ENCODE assay signal across 18 cellular contexts in the genomic region with DNA sequence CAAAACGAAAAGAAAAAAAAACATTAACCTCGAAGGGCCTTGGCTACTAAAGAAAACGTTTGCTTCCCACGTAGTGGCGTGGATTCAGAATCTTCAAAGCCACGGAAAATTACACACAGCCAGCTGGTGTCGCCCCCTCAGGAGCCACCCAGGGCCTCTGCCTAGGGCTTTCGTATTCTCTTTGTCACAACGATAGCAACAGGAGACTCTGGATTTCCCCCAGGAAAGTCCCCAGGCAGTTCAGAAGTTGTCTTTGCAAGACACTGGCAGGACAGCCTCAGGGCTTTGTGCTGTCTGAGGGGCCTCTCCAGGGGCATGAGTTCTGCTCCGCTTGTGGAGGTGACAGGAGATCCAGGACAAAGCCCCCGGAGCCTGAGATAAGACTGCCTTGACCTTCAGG.
DNase-seq lines count a peak whose midpoint lies in the region; ATAC-seq, FAIRE-seq and TF ChIP-seq lines count a peak whose summit lies in the region.
"Had no signal": no experiment of that assay in that cellular context is flagged by ENCODE, and none has a peak within 500 bp of the region (broad histone marks: within the 10 kb centered on the region; RNA-seq: fewer than 3 reads in every experiment).

No MANE protein-coding gene starts in this region.

- H2AK5ac ChIP-seq in trophoblast cell (ENCODE audit: low read length) = no peak overlapping the region

- no peak overlapping the region for H3K4me2 ChIP-seq in trophoblast cell (ENCODE audit: low read length)

- H4K12ac ChIP-seq in trophoblast cell (ENCODE audit: low read depth, low read length) = peak overlapping the region; percentile 22

- H3K27ac Mint-ChIP-seq in activated T-cell treated with anti-CD3 and anti-CD28 coated beads, Interleukin-2, amount 50 U/mL, for 24 hours = no peak overlapping the region
- H3K27ac Mint-ChIP-seq: activated naive CD4-positive, alpha-beta T cell treated with anti-CD3 and anti-CD28 coated beads, Interleukin-2, amount 50 U/mL, for 24 hours; CD8-positive, alpha-beta T cell; immature natural killer cell; naive B cell; progenitor cell of endocrine pancreas had no signal

- H3K4me3 ChIP-seq in trophoblast cell (ENCODE audit: low read depth, low read length) (no peak overlapping the region), right lobe of liver (no peak overlapping the region)
- H3K4me3 ChIP-seq: lower lobe of right lung, Peyer's patch had no signal

- no peak overlapping the region for H3K18ac ChIP-seq in trophoblast cell (ENCODE audit: low read length)

- peaks cover 2% of the 10 kb centered on the region for H3K79me1 ChIP-seq in trophoblast cell (ENCODE audit: low read length)

- no peak overlapping the region for H2BK5ac ChIP-seq in trophoblast cell (ENCODE audit: low read depth, low read length, poor library complexity)

- H3K4ac ChIP-seq in trophoblast cell (ENCODE audit: low read depth, low read length) = no peak overlapping the region

- no peak overlapping the region for H2AFZ ChIP-seq in trophoblast cell (ENCODE audit: insufficient read depth, low read length, poor library complexity)

- peaks cover 3% of the 10 kb centered on the region for H3K9me3 ChIP-seq in trophoblast cell (ENCODE audit: insufficient read depth, low read depth, low read length)
- H3K9me3 ChIP-seq in right lobe of liver = no peaks in the 10 kb centered on the region
- H3K9me3 ChIP-seq: lower lobe of right lung, Peyer's patch had no signal

- H3K36me3 Mint-ChIP-seq in activated T-cell treated with anti-CD3 and anti-CD28 coated beads, Interleukin-2, amount 50 U/mL, for 24 hours (ENCODE audit: low read depth) = no peaks in the 10 kb centered on the region
- H3K36me3 Mint-ChIP-seq: activated naive CD4-positive, alpha-beta T cell treated with anti-CD3 and anti-CD28 coated beads, Interleukin-2, amount 50 U/mL, for 24 hours; CD8-positive, alpha-beta T cell; immature natural killer cell; naive B cell had no signal

- H3K27me3 Mint-ChIP-seq in activated T-cell treated with anti-CD3 and anti-CD28 coated beads, Interleukin-2, amount 50 U/mL, for 24 hours = peaks cover 3% of the 10 kb centered on the region
- H3K27me3 Mint-ChIP-seq: activated naive CD4-positive, alpha-beta T cell treated with anti-CD3 and anti-CD28 coated beads, Interleukin-2, amount 50 U/mL, for 24 hours; naive B cell; progenitor cell of endocrine pancreas had no signal

- no peak overlapping the region for H3K14ac ChIP-seq in trophoblast cell (ENCODE audit: low read length)

- intact Hi-C loops in right lobe of liver (cut with DNase I) = no loop called here

- WGBS in trophoblast cell (ENCODE audit: extremely low coverage, insufficient coverage, insufficient read length) = no CpG with 5 or more reads among the region's 11 CpGs
- WGBS in right lobe of liver (ENCODE audit: insufficient coverage, low coverage, low lambda C conversion rate, missing lambda C conversion rate) = 71% methylated on average over 9 of the region's 11 CpGs

- H4K8ac ChIP-seq in trophoblast cell (ENCODE audit: low read depth, low read length) = no peak overlapping the region

- peak; percentile 1 for DNase-seq in activated T-cell treated with anti-CD3 and anti-CD28 coated beads for 48 hours (ENCODE audit: low read depth)
- DNase-seq in activated T-cell treated with anti-CD3 and anti-CD28 coated beads, Interleukin-2, amount 50 U/mL, for 24 hours = no peak
- DNase-seq in trophoblast cell = peak; percentile 45 to 46
- no peak for DNase-seq in right lobe of liver
- no peak for DNase-seq in HTR-8/SVneo (ENCODE audit: insufficient read length, low spot score)
- DNase-seq in foreskin keratinocyte = no peak
- DNase-seq: brain microvascular endothelial cell; CD8-positive, alpha-beta T cell; lower lobe of right lung; naive B cell; NCI-H1417; Peyer's patch had no signal

- no peak overlapping the region for H3K23ac ChIP-seq in trophoblast cell (ENCODE audit: low read length)

- no peaks in the 10 kb centered on the region for H3K9me3 Mint-ChIP-seq in activated T-cell treated with anti-CD3 and anti-CD28 coated beads, Interleukin-2, amount 50 U/mL, for 24 hours
- H3K9me3 Mint-ChIP-seq: activated naive CD4-positive, alpha-beta T cell treated with anti-CD3 and anti-CD28 coated beads, Interleukin-2, amount 50 U/mL, for 24 hours; CD8-positive, alpha-beta T cell; immature natural killer cell; naive B cell had no signal

- no peak for TF ChIP-seq CTCF in right lobe of liver (IDR thresholded peaks at IDR 0.05)
- no peak for TF ChIP-seq CTCF in foreskin keratinocyte (conservative IDR thresholded peaks at IDR 0.05)

- ATAC-seq in GM18517 (IDR thresholded peaks at IDR 0.05; ENCODE audit: unreplicated experiment) = peak; percentile 53
- ATAC-seq in HG02870 (IDR thresholded peaks at IDR 0.05; ENCODE audit: unreplicated experiment) = peak; percentile 85
- ATAC-seq in right lobe of liver = no peak
- ATAC-seq in foreskin keratinocyte = no peak
- ATAC-seq: CD8-positive, alpha-beta T cell; lower lobe of right lung had no signal

- H3K27me3 ChIP-seq in trophoblast cell (ENCODE audit: insufficient read depth, low read length) (no peaks in the 10 kb centered on the region), right lobe of liver (no peaks in the 10 kb centered on the region), foreskin keratinocyte (no peaks in the 10 kb centered on the region)
- H3K27me3 ChIP-seq: brain microvascular endothelial cell, Peyer's patch had no signal

- H3K4me1 Mint-ChIP-seq in activated T-cell treated with anti-CD3 and anti-CD28 coated beads, Interleukin-2, amount 50 U/mL, for 24 hours (ENCODE audit: low read depth) = no peaks in the 10 kb centered on the region
- H3K4me1 Mint-ChIP-seq: activated naive CD4-positive, alpha-beta T cell treated with anti-CD3 and anti-CD28 coated beads, Interleukin-2, amount 50 U/mL, for 24 hours; immature natural killer cell; naive B cell had no signal

- no peak overlapping the region for H3K9ac ChIP-seq in trophoblast cell (ENCODE audit: low read length)

- no peak overlapping the region for H2BK120ac ChIP-seq in trophoblast cell (ENCODE audit: insufficient read depth, low read length, poor library complexity)

- H3K36me3 ChIP-seq in trophoblast cell (ENCODE audit: control insufficient read depth in 1 of 2, insufficient read depth in 2 of 2, low read length in 2 of 2) (peaks cover 12 to 14% of the 10 kb centered on the region in 2 experiments), right lobe of liver (peaks cover 0 to 1% (median 0%) of the 10 kb centered on the region in 4 donors)

- peaks cover 10 to 13% of the 10 kb centered on the region in 2 experiments for H3K4me1 ChIP-seq in trophoblast cell (ENCODE audit: control insufficient read depth in 1 of 2, insufficient read depth in 2 of 2, low read length in 2 of 2)
- no peaks in the 10 kb centered on the region for H3K4me1 ChIP-seq in right lobe of liver
- no peaks in the 10 kb centered on the region for H3K4me1 ChIP-seq in foreskin keratinocyte
- H3K4me1 ChIP-seq: lower lobe of right lung, Peyer's patch had no signal

- TF ChIP-seq POLR2A in right lobe of liver (IDR thresholded peaks at IDR 0.05) = no peak

- FAIRE-seq in HTR-8/SVneo (lab: Jason Lieb, UNC) = no peak
- FAIRE-seq: GM12892 had no signal

- no peak overlapping the region for H4K91ac ChIP-seq in trophoblast cell (ENCODE audit: low read depth, low read length)

- no peaks in the 10 kb centered on the region for H3K79me2 ChIP-seq in trophoblast cell (ENCODE audit: control insufficient read depth, insufficient read depth, low read length, poor library complexity)

- no peak overlapping the region for H3K4me3 Mint-ChIP-seq in activated T-cell treated with anti-CD3 and anti-CD28 coated beads, Interleukin-2, amount 50 U/mL, for 24 hours
- H3K4me3 Mint-ChIP-seq: activated naive CD4-positive, alpha-beta T cell treated with anti-CD3 and anti-CD28 coated beads, Interleukin-2, amount 50 U/mL, for 24 hours; CD8-positive, alpha-beta T cell; immature natural killer cell; naive B cell had no signal

- peak overlapping the region; percentile 4 for H3K27ac ChIP-seq in trophoblast cell (ENCODE audit: low read depth, low read length)
- H3K27ac ChIP-seq in right lobe of liver = no peak overlapping the region
- no peak overlapping the region for H3K27ac ChIP-seq in foreskin keratinocyte
- H3K27ac ChIP-seq: brain microvascular endothelial cell, lower lobe of right lung, Peyer's patch had no signal

- H2BK12ac ChIP-seq in trophoblast cell (ENCODE audit: low read length) = no peak overlapping the region

Comparison
In these comparisons a context has a peak if more than half of its experiments do, and no peak if none do; other contexts are left out.
1. DNase-seq: peak in activated T-cell treated with anti-CD3 and anti-CD28 coated beads for 48 hours (single experiment) and trophoblast cell (2 of 2); none in activated T-cell treated with anti-CD3 and anti-CD28 coated beads, Interleukin-2, amount 50 U/mL, for 24 hours (single experiment), right lobe of liver (0 of 3), HTR-8/SVneo (single experiment) and foreskin keratinocyte (0 of 2).
2. ATAC-seq: peak in GM18517 (single experiment) and HG02870 (single experiment); none in right lobe of liver (0 of 4) and foreskin keratinocyte (single experiment).